4 cellular contexts compared by ENCODE assay signal in the genomic region with DNA sequence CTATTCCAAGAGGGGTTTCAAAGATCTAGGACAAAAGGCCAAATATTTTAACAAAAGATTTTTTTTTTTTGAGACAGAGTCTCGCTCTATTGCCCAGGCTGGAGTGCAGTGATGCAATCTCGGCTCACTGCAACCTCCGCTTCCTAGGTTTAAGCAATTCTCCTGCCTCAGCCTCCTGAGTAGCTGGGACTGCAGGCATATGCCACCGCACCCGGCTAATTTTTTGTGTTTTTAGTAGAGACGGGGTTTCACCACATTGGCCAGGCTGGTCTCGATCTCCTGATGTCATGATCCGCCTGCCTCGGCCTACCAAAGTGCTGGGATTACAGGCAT. TPM values are rescaled to one million over a fixed set of nuclear protein-coding genes. Genes with fewer than 3 reads are reported as not detected.
DNase-seq lines count a peak whose midpoint lies in the region; ATAC-seq, FAIRE-seq and TF ChIP-seq lines count a peak whose summit lies in the region.
"Not testable (repeated sequence)": the region's sequence is repeated elsewhere in the genome, so short reads cannot be mapped to it uniquely, and the experiment has no call there.

No MANE protein-coding gene starts in this region.

- intact Hi-C loops in HCT116 (cut with micrococcal nuclease); K562 (cut with micrococcal nuclease); HepG2 (cut with micrococcal nuclease; ENCODE audit: unreplicated experiment): not testable (repeated sequence)

- H3K27me3 ChIP-seq in HCT116 (ENCODE audit: insufficient read depth, low read length); K562 (ENCODE audit: control insufficient read depth in 2 of 2, insufficient read depth in 2 of 2, low read length in 2 of 2); HepG2 (ENCODE audit: control insufficient read depth in 1 of 2, insufficient read depth in 2 of 2, low read length in 2 of 2): not testable (repeated sequence)

- H3K36me3 Mint-ChIP-seq in WTC11 = not testable (repeated sequence)

- not testable (repeated sequence) for ATAC-seq in HCT116, WTC11, K562, HepG2

- TF ChIP-seq RAD21 in HCT116 (IDR thresholded peaks at IDR 0.05; ENCODE audit: low read depth); K562 (CRISPR knock-in tag; conservative IDR thresholded peaks at IDR 0.05 in 1 of 2, IDR thresholded peaks at IDR 0.05 in 1 of 2); HepG2 (CRISPR knock-in tag; IDR thresholded peaks at IDR 0.05): not testable (repeated sequence)

- not testable (repeated sequence) for H3K9me1 ChIP-seq in K562 (ENCODE audit: control insufficient read depth, insufficient read depth, low read length)

- POLR2A ChIA-PET in HCT116 (lab: Charles Lee) (interaction anchor here (1.5 kb wide), 1 partner anchor 16 kb away, joined by 12 read pairs; a partner anchor contains a TSS), WTC11 (lab: Charles Lee) (interaction anchor here (0.6 kb wide), 1 partner anchor 16 kb away, joined by 4 read pairs; no protein-coding TSS in a partner anchor), HepG2 (lab: Yijun Ruan, JAX) (interaction anchor here (4.5 kb wide), 1 partner anchor 16 kb away, joined by 46 read pairs; a partner anchor contains a TSS)
- POLR2A ChIA-PET in K562 (lab: Yijun Ruan, JAX) = not testable (repeated sequence)

- BruUV-seq in HCT116 (replicated peaks; lab: Mats Ljungman, UMichigan); K562 (replicated peaks; lab: Mats Ljungman, UMichigan); HepG2 (replicated peaks; lab: Mats Ljungman, UMichigan): not testable (repeated sequence)

- RAD21 ChIA-PET in HCT116 (lab: Charles Lee; ENCODE audit: low non-redundant PET in 1 of 2, low total read pairs in 2 of 2, uncharacterized antibody in 2 of 2, unreplicated experiment in 2 of 2) = not testable (repeated sequence)

- H3K4me3 ChIP-seq in HCT116 (replicated peaks in 1 of 2; ENCODE audit: low read depth in 1 of 2, low read length in 2 of 2); K562; HepG2 (replicated peaks in 1 of 3; ENCODE audit: insufficient read depth in 1 of 3, low read depth in 2 of 3, low read length in 3 of 3): not testable (repeated sequence)

- TF ChIP-seq CTCF in HCT116 (IDR thresholded peaks at IDR 0.05 in 2 of 3, conservative IDR thresholded peaks at IDR 0.05 in 1 of 3; ENCODE audit: borderline replicate concordance in 1 of 3, insufficient read depth in 1 of 3, low read depth in 2 of 3, low read length in 2 of 3); WTC11 (IDR thresholded peaks at IDR 0.05); K562 (IDR thresholded peaks at IDR 0.05 in 2 of 3, conservative IDR thresholded peaks at IDR 0.05 in 1 of 3; ENCODE audit: insufficient read depth in 2 of 3, low read depth in 1 of 3, low read length in 3 of 3); HepG2 (CRISPR knock-in tag; IDR thresholded peaks at IDR 0.05): not testable (repeated sequence)

- not testable (repeated sequence) for H4K20me1 ChIP-seq in HCT116 (ENCODE audit: insufficient read depth); K562 (replicated peaks; ENCODE audit: control insufficient read depth, insufficient read depth, low read length); HepG2 (ENCODE audit: insufficient read depth, low read length)

- not testable (repeated sequence) for H3K27ac ChIP-seq in HCT116 (ENCODE audit: low read depth, low read length); K562 (ENCODE audit: extremely low read depth, low read depth, low read length); HepG2 (ENCODE audit: extremely low read length, insufficient read depth, low read length)

- H2AFZ ChIP-seq in HCT116 (ENCODE audit: low read depth, low read length, poor library complexity, severe bottlenecking) = peak overlapping the region; percentile 74
- not testable (repeated sequence) for H2AFZ ChIP-seq in K562 (ENCODE audit: low read depth, low read length); HepG2 (ENCODE audit: low read length)

- H3K4me1 ChIP-seq in HCT116 (ENCODE audit: control insufficient read depth in 1 of 2, insufficient read depth in 2 of 2, low read length in 2 of 2) (peaks cover 19 to 48% of the 10 kb centered on the region in 2 experiments), HepG2 (ENCODE audit: insufficient read depth, low read length) (peaks cover 63% of the 10 kb centered on the region)
- not testable (repeated sequence) for H3K4me1 ChIP-seq in K562 (replicated peaks in 1 of 2; ENCODE audit: control insufficient read depth in 2 of 2, insufficient read depth in 2 of 2, low read length in 2 of 2)

- not testable (repeated sequence) for H3K9ac ChIP-seq in HCT116 (ENCODE audit: low read length); K562 (ENCODE audit: insufficient read depth in 1 of 2, low read depth in 2 of 2, low read length in 2 of 2); HepG2 (ENCODE audit: insufficient read depth, low read depth, low read length)

- TF ChIP-seq EP300 in K562 (IDR thresholded peaks at IDR 0.05; ENCODE audit: low read length); HepG2 (IDR thresholded peaks at IDR 0.05; ENCODE audit: low read depth in 2 of 2, low read length in 2 of 2); HepG2 (CRISPR knock-in tag; IDR thresholded peaks at IDR 0.05; ENCODE audit: borderline replicate concordance): not testable (repeated sequence)

- H3K79me2 ChIP-seq in HCT116 (ENCODE audit: insufficient read depth, low read length); K562 (ENCODE audit: control insufficient read depth, insufficient read depth, low read length); HepG2 (ENCODE audit: insufficient read depth, low read length): not testable (repeated sequence)

- DNase-seq in HCT116 (ENCODE audit: low read depth, low spot score); WTC11 (ENCODE audit: low spot score); K562 (ENCODE audit: extremely low read depth in 1 of 4, low spot score in 3 of 4); HepG2 (ENCODE audit: low spot score): not testable (repeated sequence)

- 0 out of 2 replicates have a peak overlapping the region, but pooled peaks have one; percentile 17 for H3K4me2 ChIP-seq in HCT116 (ENCODE audit: low read length)
- not testable (repeated sequence) for H3K4me2 ChIP-seq in K562 (ENCODE audit: insufficient read depth, low read length); HepG2 (ENCODE audit: low read depth, low read length)

- WGBS in K562 (ENCODE audit: insufficient coverage, low coverage, missing lambda C conversion rate) = 62% methylated on average over 9 of the region's 9 CpGs
- WGBS in HepG2 (ENCODE audit: low lambda C conversion rate) = 71% methylated on average over 9 of the region's 9 CpGs

- not testable (repeated sequence) for H3K36me3 ChIP-seq in HCT116 (ENCODE audit: control insufficient read depth in 1 of 2, insufficient read depth in 2 of 2, low read length in 2 of 2); K562 (ENCODE audit: control insufficient read depth, insufficient read depth, low read length); HepG2 (replicated peaks in 1 of 2; ENCODE audit: control insufficient read depth in 1 of 2, insufficient read depth in 2 of 2, low read length in 2 of 2)

- not testable (repeated sequence) for H3K9me3 ChIP-seq in HCT116 (ENCODE audit: control insufficient read depth in 1 of 2, insufficient read depth in 1 of 2, low read depth in 1 of 2, low read length in 2 of 2); K562 (replicated peaks; ENCODE audit: control insufficient read depth, insufficient read depth, low read depth, low read length); HepG2 (ENCODE audit: low read length)

- H3K9me2 ChIP-seq in HCT116 (ENCODE audit: insufficient read depth) = not testable (repeated sequence)

- not testable (repeated sequence) for H3K27me3 Mint-ChIP-seq in WTC11 (ENCODE audit: low read depth)

- peaks cover 14% of the 10 kb centered on the region for H3K4me1 Mint-ChIP-seq in WTC11

- TF ChIP-seq POLR2A in HCT116 (IDR thresholded peaks at IDR 0.05; ENCODE audit: borderline replicate concordance, extremely low read depth, insufficient read depth, insufficient read length); K562 (conservative IDR thresholded peaks at IDR 0.05); HepG2 (IDR thresholded peaks at IDR 0.05; ENCODE audit: insufficient read depth in 1 of 2, low read depth in 2 of 2, low read length in 2 of 2): not testable (repeated sequence)

- FAIRE-seq in K562 (lab: Jason Lieb, UNC); HepG2 (lab: Jason Lieb, UNC): not testable (repeated sequence)

- not testable (repeated sequence) for H3K9me3 Mint-ChIP-seq in WTC11

- CTCF ChIA-PET in HCT116 (lab: Charles Lee); K562 (lab: Yijun Ruan, JAX; ENCODE audit: low intra/inter-chr PET ratio); HepG2 (lab: Yijun Ruan, JAX; ENCODE audit: low intra/inter-chr PET ratio, low total read pairs): not testable (repeated sequence)
- CTCF ChIA-PET in WTC11 (lab: Charles Lee) = interaction anchor here (1.0 to 3.7 kb wide), 2 partner anchors 34 to 91 kb away, joined by 4 to 28 read pairs; no protein-coding TSS in a partner anchor

- H3K27ac Mint-ChIP-seq in WTC11 = not testable (repeated sequence)

- H3K4me3 Mint-ChIP-seq in WTC11 = not testable (repeated sequence)

- in situ Hi-C loops in K562 (cut with MboI); HepG2 (cut with HindIII; ENCODE audit: extremely low pct_ligation_motif_present, low pct_unique_long_range_greater_than_20kb): not testable (repeated sequence)

RNA-seq across cellular contexts. Expression of a gene that starts 16.6 kb away (rescaled TPM):
- total RNA-seq in HCT116 (2021; ENCODE audit: unreplicated experiment) (78.8 TPM), WTC11 (2021) (35.8 to 43.4 TPM (median 36.4 TPM) in 3 replicates), K562 (2014; rRNA removed) (20.5 and 22.9 TPM in 2 replicates), K562 (2014; rRNA removed; fragmentation: Illumina TruSeq; extraction: Trizol) (53.0 and 56.7 TPM in 2 replicates), K562 (2015; rRNA removed; fragmentation: Illumina TruSeq; extraction: Trizol) (44.4 and 52.5 TPM in 2 replicates), K562 (2021) (40.2 and 41.6 TPM in 2 replicates), HepG2 (2016; rRNA removed; fragmentation: Illumina TruSeq; extraction: Trizol) (112 and 162 TPM in 2 replicates)
- polyA plus RNA-seq in HCT116 (2012) = 28.1 and 32.9 TPM in 2 replicates
- 71.0 and 115 TPM in 2 replicates for total RNA-seq in K562 (2011; cell fraction: chromatin; rRNA removed; ENCODE audit: low replicate concordance)
- total RNA-seq in K562 (2011; cell fraction: nucleolus; rRNA removed) = 13.7 and 67.9 TPM in 2 replicates
- total RNA-seq in K562 (2011; cell fraction: nucleoplasm; rRNA removed) = 29.8 and 33.7 TPM in 2 replicates
- polyA plus RNA-seq in K562 (2011; rRNA removed) (14.3 and 17.5 TPM in 2 replicates), K562 (2014; fragmentation: Illumina TruSeq; extraction: Trizol) (27.5 and 33.2 TPM in 2 replicates), K562 (2014; fragmentation: Nextera tagmentation; extraction: Ambion mirVana) (10 to 100 TPM in 1 of 2 experiments, 1 to 10 TPM in 1; 7.5 to 13.1 TPM), K562 (2014; rRNA removed) (15.3 and 19.0 TPM in 2 replicates), HepG2 (2011; rRNA removed) (17.4 and 20.5 TPM in 2 replicates)
- polyA plus RNA-seq in K562 (2011; cell fraction: cytosol; rRNA removed) = 3.4 and 5.9 TPM in 2 replicates
- 10.8 and 14.6 TPM in 2 replicates for polyA plus RNA-seq in K562 (2011; cell fraction: nucleus; rRNA removed)
- 17.4 and 18.9 TPM in 2 replicates for polyA plus RNA-seq in K562 (2012)
- 54.4 and 70.3 TPM in 2 replicates for polyA minus RNA-seq in K562 (2011; rRNA and poly(A)+ RNA removed)
- 16.2 and 19.9 TPM in 2 replicates for polyA minus RNA-seq in K562 (2011; cell fraction: cytosol; rRNA and poly(A)+ RNA removed)
- polyA minus RNA-seq in K562 (2011; cell fraction: nucleus; rRNA and poly(A)+ RNA removed) = 19.8 and 35.3 TPM in 2 replicates
- 73.1 and 80.6 TPM in 2 replicates for total RNA-seq in HepG2 (2016; cell fraction: cytosol; rRNA removed; fragmentation: Illumina TruSeq; extraction: Trizol; ENCODE audit: low read depth)
- 111 and 151 TPM in 2 replicates for total RNA-seq in HepG2 (2016; cell fraction: insoluble cytoplasmic fraction; rRNA removed; fragmentation: Illumina TruSeq; extraction: Trizol)
- 75.4 and 81.7 TPM in 2 replicates for total RNA-seq in HepG2 (2016; cell fraction: membrane; rRNA removed; fragmentation: Illumina TruSeq; extraction: Trizol)
- total RNA-seq in HepG2 (2016; cell fraction: nucleus; rRNA removed; fragmentation: Illumina TruSeq; extraction: Trizol) = 124 and 131 TPM in 2 replicates
- 7.4 and 12.7 TPM in 2 replicates for polyA plus RNA-seq in HepG2 (2011; cell fraction: cytosol; rRNA removed)
- polyA plus RNA-seq in HepG2 (2011; cell fraction: nucleus; rRNA removed) = 12.2 and 17.3 TPM in 2 replicates
- 44.6 and 45.2 TPM in 2 replicates for polyA plus RNA-seq in HepG2 (2012)
- 5.3 and 6.3 TPM in 2 replicates for polyA plus RNA-seq in HepG2 (2016; cell fraction: cytosol; fragmentation: Illumina TruSeq; extraction: Trizol; ENCODE audit: low read depth)
- polyA plus RNA-seq in HepG2 (2016; cell fraction: insoluble cytoplasmic fraction; fragmentation: Illumina TruSeq; extraction: Trizol; ENCODE audit: low read depth) = 65.3 and 70.7 TPM in 2 replicates
- polyA plus RNA-seq in HepG2 (2016; cell fraction: membrane; fragmentation: Illumina TruSeq; extraction: Trizol; ENCODE audit: low read depth) = 15.2 and 15.3 TPM in 2 replicates
- polyA plus RNA-seq in HepG2 (2016; cell fraction: nucleus; fragmentation: Illumina TruSeq; extraction: Trizol; ENCODE audit: insufficient read depth, low read depth) = 55.0 and 61.2 TPM in 2 replicates
- 30.6 and 37.6 TPM in 2 replicates for polyA minus RNA-seq in HepG2 (2011; rRNA and poly(A)+ RNA removed; ENCODE audit: low replicate concordance)
- 38.7 and 40.1 TPM in 2 replicates for polyA minus RNA-seq in HepG2 (2011; cell fraction: cytosol; rRNA and poly(A)+ RNA removed)
- 79.4 and 86.2 TPM in 2 replicates for polyA minus RNA-seq in HepG2 (2011; cell fraction: nucleus; rRNA and poly(A)+ RNA removed)

RNA-seq across cellular contexts. Expression of a gene that starts 43.3 kb away (rescaled TPM):
- total RNA-seq in HCT116 (2021; ENCODE audit: unreplicated experiment) = 350 TPM
- polyA plus RNA-seq in HCT116 (2012) = 386 and 409 TPM in 2 replicates
- total RNA-seq in WTC11 (2021) = 401 to 415 TPM (median 411 TPM) in 3 replicates
- 126 and 261 TPM in 2 replicates for total RNA-seq in K562 (2011; cell fraction: chromatin; rRNA removed; ENCODE audit: low replicate concordance)
- total RNA-seq in K562 (2011; cell fraction: nucleolus; rRNA removed) = 198 and 225 TPM in 2 replicates
- 177 and 193 TPM in 2 replicates for total RNA-seq in K562 (2011; cell fraction: nucleoplasm; rRNA removed)
- total RNA-seq in K562 (2014; rRNA removed) = 190 and 230 TPM in 2 replicates
- total RNA-seq in K562 (2014; rRNA removed; fragmentation: Illumina TruSeq; extraction: Trizol) = 118 and 136 TPM in 2 replicates
- 186 and 187 TPM in 2 replicates for total RNA-seq in K562 (2015; rRNA removed; fragmentation: Illumina TruSeq; extraction: Trizol)
- total RNA-seq in K562 (2021) = 251 and 261 TPM in 2 replicates
- 244 and 287 TPM in 2 replicates for polyA plus RNA-seq in K562 (2011; rRNA removed)
- 421 and 456 TPM in 2 replicates for polyA plus RNA-seq in K562 (2011; cell fraction: cytosol; rRNA removed)
- 249 and 298 TPM in 2 replicates for polyA plus RNA-seq in K562 (2011; cell fraction: nucleus; rRNA removed)
- 184 and 240 TPM in 2 replicates for polyA plus RNA-seq in K562 (2012)
- 269 and 289 TPM in 2 replicates for polyA plus RNA-seq in K562 (2014; fragmentation: Illumina TruSeq; extraction: Trizol)
- 100 to 1,000 TPM in 1 of 2 experiments, 10 to 100 TPM in 1; 82.5 to 148 TPM for polyA plus RNA-seq in K562 (2014; fragmentation: Nextera tagmentation; extraction: Ambion mirVana)
- 211 and 237 TPM in 2 replicates for polyA plus RNA-seq in K562 (2014; rRNA removed)
- polyA minus RNA-seq in K562 (2011; rRNA and poly(A)+ RNA removed) = 353 and 413 TPM in 2 replicates
- 235 and 242 TPM in 2 replicates for polyA minus RNA-seq in K562 (2011; cell fraction: cytosol; rRNA and poly(A)+ RNA removed)
- 87.8 and 105 TPM in 2 replicates for polyA minus RNA-seq in K562 (2011; cell fraction: nucleus; rRNA and poly(A)+ RNA removed)
- total RNA-seq in HepG2 (2016; rRNA removed; fragmentation: Illumina TruSeq; extraction: Trizol) = 407 and 447 TPM in 2 replicates
- total RNA-seq in HepG2 (2016; cell fraction: cytosol; rRNA removed; fragmentation: Illumina TruSeq; extraction: Trizol; ENCODE audit: low read depth) = 184 and 192 TPM in 2 replicates
- 393 and 407 TPM in 2 replicates for total RNA-seq in HepG2 (2016; cell fraction: insoluble cytoplasmic fraction; rRNA removed; fragmentation: Illumina TruSeq; extraction: Trizol)
- 419 and 431 TPM in 2 replicates for total RNA-seq in HepG2 (2016; cell fraction: membrane; rRNA removed; fragmentation: Illumina TruSeq; extraction: Trizol)
- total RNA-seq in HepG2 (2016; cell fraction: nucleus; rRNA removed; fragmentation: Illumina TruSeq; extraction: Trizol) = 242 and 265 TPM in 2 replicates
- polyA plus RNA-seq in HepG2 (2011; rRNA removed) = 419 and 492 TPM in 2 replicates
- 522 and 613 TPM in 2 replicates for polyA plus RNA-seq in HepG2 (2011; cell fraction: cytosol; rRNA removed)
- 339 and 378 TPM in 2 replicates for polyA plus RNA-seq in HepG2 (2011; cell fraction: nucleus; rRNA removed)
- polyA plus RNA-seq in HepG2 (2012) = 339 and 364 TPM in 2 replicates
- polyA plus RNA-seq in HepG2 (2016; cell fraction: cytosol; fragmentation: Illumina TruSeq; extraction: Trizol; ENCODE audit: low read depth) = 232 and 234 TPM in 2 replicates
- polyA plus RNA-seq in HepG2 (2016; cell fraction: insoluble cytoplasmic fraction; fragmentation: Illumina TruSeq; extraction: Trizol; ENCODE audit: low read depth) = 393 and 446 TPM in 2 replicates
- 384 and 399 TPM in 2 replicates for polyA plus RNA-seq in HepG2 (2016; cell fraction: membrane; fragmentation: Illumina TruSeq; extraction: Trizol; ENCODE audit: low read depth)
- 372 and 382 TPM in 2 replicates for polyA plus RNA-seq in HepG2 (2016; cell fraction: nucleus; fragmentation: Illumina TruSeq; extraction: Trizol; ENCODE audit: insufficient read depth, low read depth)
- 730 and 1,221 TPM in 2 replicates for polyA minus RNA-seq in HepG2 (2011; rRNA and poly(A)+ RNA removed; ENCODE audit: low replicate concordance)
- polyA minus RNA-seq in HepG2 (2011; cell fraction: cytosol; rRNA and poly(A)+ RNA removed) = 306 and 309 TPM in 2 replicates
- 166 and 188 TPM in 2 replicates for polyA minus RNA-seq in HepG2 (2011; cell fraction: nucleus; rRNA and poly(A)+ RNA removed)
